Comparison of ENCODE assay signal across 27 cellular contexts in the genomic region with DNA sequence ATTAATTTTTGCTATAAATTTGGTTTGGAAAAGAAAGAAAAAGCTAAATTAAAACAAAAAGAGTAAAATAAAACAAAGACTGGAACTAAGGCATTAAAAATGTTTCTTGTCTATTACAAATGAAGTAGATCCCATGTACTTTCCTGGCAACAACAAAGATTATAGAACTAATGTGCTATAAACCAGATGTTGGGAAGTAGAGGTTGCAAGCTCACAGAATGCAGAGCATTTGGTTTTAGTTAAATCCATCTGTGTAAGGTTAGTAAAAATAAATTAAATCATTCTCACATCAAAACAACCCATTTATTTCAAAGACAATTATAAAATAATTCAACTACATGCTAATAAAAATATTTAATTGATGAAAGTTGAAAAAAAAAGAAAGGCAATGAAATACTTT.
DNase-seq lines count a peak whose midpoint lies in the region; ATAC-seq and TF ChIP-seq lines count a peak whose summit lies in the region.
"Had no signal": no experiment of that assay in that cellular context is flagged by ENCODE, and none has a peak within 500 bp of the region (broad histone marks: within the 10 kb centered on the region; RNA-seq: fewer than 3 reads in every experiment).

No MANE protein-coding gene starts in this region.

- H3K9me2 ChIP-seq in SK-N-SH = no peaks in the 10 kb centered on the region
- no peaks in the 10 kb centered on the region for H3K9me2 ChIP-seq in hepatocyte (replicated peaks; ENCODE audit: insufficient read depth)

- H3K4me2 ChIP-seq in SK-N-SH (no peak overlapping the region), hepatocyte (no peak overlapping the region)
- H3K4me2 ChIP-seq: PC-9 had no signal

- H3K27me3 ChIP-seq in SK-N-SH (ENCODE audit: insufficient read depth) (no peaks in the 10 kb centered on the region), hepatocyte (no peaks in the 10 kb centered on the region), H7 (ENCODE audit: control insufficient read depth, insufficient read depth, low read length) (no peaks in the 10 kb centered on the region)
- H3K27me3 ChIP-seq: SJCRH30 had no signal

- H3K79me2 ChIP-seq in SK-N-SH (ENCODE audit: insufficient read depth) (no peaks in the 10 kb centered on the region), hepatocyte (no peaks in the 10 kb centered on the region)

- H3K9ac ChIP-seq in SK-N-SH = no peak overlapping the region

- TF ChIP-seq EP300 in SK-N-SH (IDR thresholded peaks at IDR 0.05; ENCODE audit: borderline replicate concordance in 1 of 2, low read depth in 1 of 2, low read length in 1 of 2) = peak in 1 of 2 experiments; percentile 47; a peak in 1 of 4 replicates

- H3K27ac Mint-ChIP-seq in T-cell = no peak overlapping the region
- H3K27ac Mint-ChIP-seq: CD14-positive monocyte; CD8-positive, alpha-beta memory T cell had no signal

- H3K4me1 ChIP-seq in SK-N-SH (ENCODE audit: control insufficient read depth in 1 of 2, insufficient read depth in 2 of 2, low read depth in 1 of 2, low read length in 1 of 2) = peaks cover 0 to 9% of the 10 kb centered on the region in 2 experiments; a peak in 2 of 4 replicates
- peaks cover 20% of the 10 kb centered on the region for H3K4me1 ChIP-seq in hepatocyte (ENCODE audit: insufficient read depth)
- H3K4me1 ChIP-seq: SJCRH30 had no signal

- H3K27ac ChIP-seq in SK-N-SH (ENCODE audit: low read depth in 2 of 2, low read length in 1 of 2) (peak overlapping the region in 1 of 2 experiments; percentile 85; a peak in 2 of 4 replicates), hepatocyte (peak overlapping the region; percentile 36)
- H3K27ac ChIP-seq: PC-9, SJCRH30 had no signal

- H3K4me3 ChIP-seq in SK-N-SH (ENCODE audit: low read depth in 2 of 2, low read length in 1 of 2) (no peak overlapping the region), hepatocyte (no peak overlapping the region), H7 (ENCODE audit: insufficient read depth, low read depth, low read length) (no peak overlapping the region)
- H3K4me3 ChIP-seq: PC-9, SJCRH30 had no signal

- TF ChIP-seq CTCF in AG09319 (IDR thresholded peaks at IDR 0.05; ENCODE audit: low read depth, low read length) (no peak), SK-N-SH (IDR thresholded peaks at IDR 0.05) (no peak), hepatocyte (IDR thresholded peaks at IDR 0.05; ENCODE audit: poor library complexity) (no peak)

- H3K4me1 Mint-ChIP-seq in T-cell = no peaks in the 10 kb centered on the region
- H3K4me1 Mint-ChIP-seq: CD14-positive monocyte; CD8-positive, alpha-beta memory T cell had no signal

- H4K20me1 ChIP-seq in SK-N-SH (ENCODE audit: insufficient read depth) (no peaks in the 10 kb centered on the region), hepatocyte (ENCODE audit: insufficient read depth, poor library complexity, severe bottlenecking) (no peaks in the 10 kb centered on the region)

- no peak for TF ChIP-seq RAD21 in SK-N-SH (IDR thresholded peaks at IDR 0.05; ENCODE audit: low read length)

- H3K9me3 ChIP-seq in SK-N-SH (no peaks in the 10 kb centered on the region), hepatocyte (ENCODE audit: low read depth) (no peaks in the 10 kb centered on the region)

- H3K36me3 Mint-ChIP-seq in T-cell = peaks cover 10% of the 10 kb centered on the region
- H3K36me3 Mint-ChIP-seq: CD14-positive monocyte had no signal

- no peak for ATAC-seq in T-cell (replicated peaks in 1 of 4)
- ATAC-seq: HepG2, Right ventricle myocardium inferior had no signal

- H3K4me3 Mint-ChIP-seq in T-cell = no peak overlapping the region
- H3K4me3 Mint-ChIP-seq: CD14-positive monocyte; CD8-positive, alpha-beta memory T cell had no signal

- no peak overlapping the region for H2AFZ ChIP-seq in SK-N-SH (ENCODE audit: low read depth)
- H2AFZ ChIP-seq in hepatocyte = no peak overlapping the region
- H2AFZ ChIP-seq: PC-9 had no signal

- no peaks in the 10 kb centered on the region for H3K27me3 Mint-ChIP-seq in T-cell
- H3K27me3 Mint-ChIP-seq: CD8-positive, alpha-beta memory T cell had no signal

- DNase-seq in AG09319 (ENCODE audit: extremely low read depth, low read depth) = peak; percentile 1
- peak; percentile 9 for DNase-seq in SK-N-SH
- peak; percentile 64 for DNase-seq in fibroblast of gingiva (ENCODE audit: low read depth)
- no peak for DNase-seq in hepatocyte (ENCODE audit: low spot score)
- no peak for DNase-seq in AG08395 (ENCODE audit: low spot score)
- no peak for DNase-seq in head of caudate nucleus
- no peak for DNase-seq in T-cell
- DNase-seq in H7 = no peak
- DNase-seq: 8988T; ACHN; CD8-positive, alpha-beta memory T cell; DMS 273 treated with DMSO at 0.1 percent for 48 hours; DMS79 treated with DMSO at 0.1 percent for 48 hours; GF-D8; Karpas-422; NCI-H1092 treated with DMSO at 0.1 percent for 48 hours; NCI-H1436; NCI-H1930; NCI-H2107; NCI-H526; NCI-H82; NK-92 treated with Interleukin-12 subunit alpha and Interleukin-12 subunit beta, amount 100 ng/mL, for 24 hours; PC-9; SJCRH30 had no signal

- no peaks in the 10 kb centered on the region for H3F3A ChIP-seq in SK-N-SH (replicated peaks; ENCODE audit: insufficient read depth)

- CTCF ChIA-PET in SK-N-SH (lab: Yijun Ruan, JAX) = interaction anchor here (0.8 to 1.5 kb wide), 2 partner anchors 15 to 20 kb away, joined by 3 read pairs; no protein-coding TSS in a partner anchor
- CTCF ChIA-PET in T-cell (lab: Charles Lee) = no interaction called here

- POLR2A ChIA-PET in SK-N-SH (lab: Yijun Ruan, JAX) (no interaction called here), T-cell (lab: Charles Lee) (interaction anchor here in 1 of 2 donors (0.6 kb wide), 1 partner anchor 252 kb away, joined by 3 read pairs; no protein-coding TSS in a partner anchor)

- peaks cover 3 to 23% (median 4%) of the 10 kb centered on the region in 3 donors for H3K9me3 Mint-ChIP-seq in T-cell

- H3K36me3 ChIP-seq in SK-N-SH (replicated peaks in 1 of 2; ENCODE audit: control insufficient read depth in 1 of 2, insufficient read depth in 2 of 2, low read length in 1 of 2) (no peaks in the 10 kb centered on the region), hepatocyte (replicated peaks; ENCODE audit: insufficient read depth, low read depth) (no peaks in the 10 kb centered on the region), H7 (replicated peaks; ENCODE audit: control insufficient read depth, insufficient read depth, low read length) (no peaks in the 10 kb centered on the region)
- H3K36me3 ChIP-seq: SJCRH30 had no signal

- intact Hi-C loops in head of caudate nucleus (cut with DNase I) = no loop called here

TF ChIP-seq in SK-N-SH, 30 proteins besides CTCF, POLR2A, EP300 and RAD21:
- TF ChIP-seq RXRA (IDR thresholded peaks at IDR 0.05; ENCODE audit: borderline replicate concordance, low read depth) (no peak), RCOR1 (IDR thresholded peaks at IDR 0.05; ENCODE audit: low read length) (peak; percentile 46; the same call in 1 of the 2 replicates), TEAD4 (IDR thresholded peaks at IDR 0.05; ENCODE audit: borderline replicate concordance, insufficient read depth) (no peak), NRF1 (IDR thresholded peaks at IDR 0.05; ENCODE audit: low read depth, low read length) (no peak), TCF12 (IDR thresholded peaks at IDR 0.05) (peak; percentile 51), FOXM1 (IDR thresholded peaks at IDR 0.05; ENCODE audit: low read depth) (no peak)

Comparison
In these comparisons a context has a peak if more than half of its experiments do, and no peak if none do; other contexts are left out.
1. DNase-seq: peak in AG09319 (single experiment), SK-N-SH (single experiment) and fibroblast of gingiva (single experiment); none in hepatocyte (single experiment), AG08395 (single experiment), head of caudate nucleus (0 of 42), T-cell (0 of 34) and H7 (single experiment).